In genomic region chr14:72907886-72908285, GRCh38 we compare ENCODE assay signal across 12 cellular contexts. TPM values are rescaled to one million over a fixed set of nuclear protein-coding genes. Genes with fewer than 3 reads are reported as not detected.
DNase-seq lines count a peak whose midpoint lies in the region; ATAC-seq and TF ChIP-seq lines count a peak whose summit lies in the region.
"Had no signal": no experiment of that assay in that cellular context is flagged by ENCODE, and none has a peak within 500 bp of the region (broad histone marks: within the 10 kb centered on the region; RNA-seq: fewer than 3 reads in every experiment).

No MANE protein-coding gene starts in this region.

- ATAC-seq in HCT116 = peak; percentile 83
- no peak for ATAC-seq in GM21423 (IDR thresholded peaks at IDR 0.05; ENCODE audit: unreplicated experiment)
- ATAC-seq in GM18907 (IDR thresholded peaks at IDR 0.05; ENCODE audit: unreplicated experiment) = no peak
- ATAC-seq: naive thymus-derived CD4-positive, alpha-beta T cell had no signal

- RAD21 ChIA-PET in HCT116 (lab: Charles Lee; ENCODE audit: low non-redundant PET in 1 of 2, low total read pairs in 2 of 2, uncharacterized antibody in 2 of 2, unreplicated experiment in 2 of 2) = no interaction called here

- no peaks in the 10 kb centered on the region for H3K36me3 Mint-ChIP-seq in progenitor cell of endocrine pancreas (ENCODE audit: insufficient read depth)
- H3K36me3 Mint-ChIP-seq: activated naive CD4-positive, alpha-beta T cell treated with anti-CD3 and anti-CD28 coated beads, Interleukin-2, amount 10 ng/mL, durations not matched to agents 7 days and 5 days; naive thymus-derived CD4-positive, alpha-beta T cell had no signal

- H3K4me1 Mint-ChIP-seq in progenitor cell of endocrine pancreas (ENCODE audit: low read depth) = no peaks in the 10 kb centered on the region

- H3K9me3 ChIP-seq in HCT116 (ENCODE audit: control insufficient read depth in 1 of 2, insufficient read depth in 1 of 2, low read depth in 1 of 2, low read length in 2 of 2) = no peaks in the 10 kb centered on the region

- H3K27ac ChIP-seq in HCT116 (ENCODE audit: low read depth, low read length) = no peak overlapping the region

- H3K79me2 ChIP-seq in HCT116 (ENCODE audit: insufficient read depth, low read length) = no peaks in the 10 kb centered on the region

- H3K4me1 ChIP-seq in HCT116 (ENCODE audit: control insufficient read depth in 1 of 2, insufficient read depth in 2 of 2, low read length in 2 of 2) = peaks cover 3 to 25% of the 10 kb centered on the region in 2 experiments

- no peak for TF ChIP-seq CTCF in HCT116 (IDR thresholded peaks at IDR 0.05 in 2 of 3, conservative IDR thresholded peaks at IDR 0.05 in 1 of 3; ENCODE audit: borderline replicate concordance in 1 of 3, insufficient read depth in 1 of 3, low read depth in 2 of 3, low read length in 2 of 3)
- TF ChIP-seq CTCF in progenitor cell of endocrine pancreas (IDR thresholded peaks at IDR 0.05; ENCODE audit: unreplicated experiment) = no peak

- no peaks in the 10 kb centered on the region for H3K9me3 Mint-ChIP-seq in progenitor cell of endocrine pancreas (ENCODE audit: low read depth)
- H3K9me3 Mint-ChIP-seq: activated naive CD4-positive, alpha-beta T cell treated with anti-CD3 and anti-CD28 coated beads, Interleukin-2, amount 10 ng/mL, durations not matched to agents 7 days and 5 days; naive thymus-derived CD4-positive, alpha-beta T cell had no signal

- DNase-seq in AG08395 (ENCODE audit: low spot score) (peak; percentile 44), HCT116 (ENCODE audit: low read depth, low spot score) (no peak), SW480 (ENCODE audit: low spot score) (peak; percentile 24), iPS-NIHi7 (ENCODE audit: extremely low spot score) (peak; percentile 50), progenitor cell of endocrine pancreas (ENCODE audit: low spot score, unreplicated experiment) (no peak), medulla oblongata (ENCODE audit: extremely low spot score) (no peak)
- DNase-seq: activated naive CD4-positive, alpha-beta T cell treated with anti-CD3 and anti-CD28 coated beads, Interleukin-2, amount 10 ng/mL, durations not matched to agents 7 days and 5 days; DMS79; naive thymus-derived CD4-positive, alpha-beta T cell; NCI-H2081 had no signal

- peak overlapping the region; percentile 57 for H3K4me2 ChIP-seq in HCT116 (ENCODE audit: low read length)

- intact Hi-C loops in HCT116 (cut with micrococcal nuclease) = loop anchor here (10.0 kb wide), 1 partner anchor 567 kb away; no protein-coding TSS in a partner anchor

- no peak overlapping the region for H3K27ac Mint-ChIP-seq in progenitor cell of endocrine pancreas
- H3K27ac Mint-ChIP-seq: activated naive CD4-positive, alpha-beta T cell treated with anti-CD3 and anti-CD28 coated beads, Interleukin-2, amount 10 ng/mL, durations not matched to agents 7 days and 5 days; naive thymus-derived CD4-positive, alpha-beta T cell had no signal

- no peaks in the 10 kb centered on the region for H3K36me3 ChIP-seq in HCT116 (ENCODE audit: control insufficient read depth in 1 of 2, insufficient read depth in 2 of 2, low read length in 2 of 2)

- H3K27me3 Mint-ChIP-seq in progenitor cell of endocrine pancreas = peaks cover 10% of the 10 kb centered on the region

- H4K20me1 ChIP-seq in HCT116 (ENCODE audit: insufficient read depth) = no peaks in the 10 kb centered on the region

- 0 out of 2 replicates have a peak, but pooled peaks have one; percentile 3 for TF ChIP-seq RAD21 in HCT116 (IDR thresholded peaks at IDR 0.05; ENCODE audit: low read depth)

- no peak overlapping the region for H3K9ac ChIP-seq in HCT116 (ENCODE audit: low read length)

- no peaks in the 10 kb centered on the region for H3K9me2 ChIP-seq in HCT116 (ENCODE audit: insufficient read depth)

- BruUV-seq in HCT116 (replicated peaks; lab: Mats Ljungman, UMichigan) = no TSS peak

- H2AFZ ChIP-seq in HCT116 (ENCODE audit: low read depth, low read length, poor library complexity, severe bottlenecking) = no peak overlapping the region

- CTCF ChIA-PET in HCT116 (lab: Charles Lee) = interaction anchor here (0.7 to 2.3 kb wide), 3 partner anchors 391 to 445 kb away, joined by 3 to 6 read pairs (median 3); no protein-coding TSS in a partner anchor

- POLR2A ChIA-PET in HCT116 (lab: Charles Lee) = interaction anchor here (1.4 kb wide), 1 partner anchor 14 kb away, joined by 3 read pairs; the partner anchor contains the start of gene DPF3

- H3K27me3 ChIP-seq in HCT116 (ENCODE audit: insufficient read depth, low read length) = no peaks in the 10 kb centered on the region

- TF ChIP-seq POLR2A in HCT116 (IDR thresholded peaks at IDR 0.05; ENCODE audit: borderline replicate concordance, extremely low read depth, insufficient read depth, insufficient read length) = no peak

- no peak overlapping the region for H3K4me3 Mint-ChIP-seq in progenitor cell of endocrine pancreas (ENCODE audit: low read depth)
- H3K4me3 Mint-ChIP-seq: activated naive CD4-positive, alpha-beta T cell treated with anti-CD3 and anti-CD28 coated beads, Interleukin-2, amount 10 ng/mL, durations not matched to agents 7 days and 5 days; naive thymus-derived CD4-positive, alpha-beta T cell had no signal

- H3K4me3 ChIP-seq in HCT116 (replicated peaks in 1 of 2; ENCODE audit: low read depth in 1 of 2, low read length in 2 of 2) = 0 out of 4 replicates have a peak overlapping the region, but pooled peaks of 1 of the 2 experiments have one; percentile 9

TF ChIP-seq in HCT116, 20 proteins besides CTCF, POLR2A, EP300 and RAD21 (continues in another document):
- TF ChIP-seq ZBTB33 (IDR thresholded peaks at IDR 0.05; ENCODE audit: extremely low read depth, insufficient replicate concordance, low read length) = no peak
- TF ChIP-seq ATF3 (IDR thresholded peaks at IDR 0.05) = no peak
- TF ChIP-seq CBX3 (IDR thresholded peaks at IDR 0.05; ENCODE audit: low read depth) = no peak
- TF ChIP-seq EZH2phosphoT487 (IDR thresholded peaks at IDR 0.05; ENCODE audit: borderline replicate concordance) = no peak
- TF ChIP-seq TCF7L2 (IDR thresholded peaks at IDR 0.05; ENCODE audit: borderline replicate concordance, extremely low read depth, insufficient read depth, insufficient read length) = no peak
- TF ChIP-seq ELF1 (IDR thresholded peaks at IDR 0.05; ENCODE audit: borderline replicate concordance, low read depth) = no peak
- peak; percentile 56 for TF ChIP-seq FOSL1 (IDR thresholded peaks at IDR 0.05; ENCODE audit: low read depth)
- no peak for TF ChIP-seq SP1 (IDR thresholded peaks at IDR 0.05; ENCODE audit: low read depth)
- TF ChIP-seq REST (IDR thresholded peaks at IDR 0.05; ENCODE audit: low read depth) = no peak
- TF ChIP-seq, protein P1, sequence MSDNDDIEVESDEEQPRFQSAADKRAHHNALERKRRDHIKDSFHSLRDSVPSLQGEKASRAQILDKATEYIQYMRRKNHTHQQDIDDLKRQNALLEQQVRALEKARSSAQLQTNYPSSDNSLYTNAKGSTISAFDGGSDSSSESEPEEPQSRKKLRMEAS (IDR thresholded peaks at IDR 0.05) = 0 out of 2 replicates have a peak, but pooled peaks have one; percentile 22
- no peak for TF ChIP-seq CEBPB (IDR thresholded peaks at IDR 0.05; ENCODE audit: low read depth)
- TF ChIP-seq POLR2AphosphoS5 (IDR thresholded peaks at IDR 0.05; ENCODE audit: low read depth, low read length) = no peak

RNA-seq across cellular contexts. Expression of gene DPF3, which starts 14.0 kb away (rescaled TPM):
- total RNA-seq in HCT116 (2021; ENCODE audit: unreplicated experiment) (0.27 TPM), progenitor cell of endocrine pancreas (2.2 and 3.0 TPM in 2 replicates)
- polyA plus RNA-seq in HCT116 (2012) = 0.11 and 0.25 TPM in 2 replicates

RNA-seq across cellular contexts. Expression of gene DCAF4, which starts 18.4 kb away (rescaled TPM):
- total RNA-seq in HCT116 (2021; ENCODE audit: unreplicated experiment) (19.3 TPM), progenitor cell of endocrine pancreas (17.8 and 18.6 TPM in 2 replicates)
- polyA plus RNA-seq in HCT116 (2012) = 10.4 and 10.7 TPM in 2 replicates

Comparison
In these comparisons a context has a peak if more than half of its experiments do, and no peak if none do; other contexts are left out.
1. DNase-seq: peak in AG08395 (single experiment), SW480 (single experiment) and iPS-NIHi7 (single experiment); none in HCT116 (single experiment), progenitor cell of endocrine pancreas (single experiment) and medulla oblongata (single experiment).